In the genomic region with DNA sequence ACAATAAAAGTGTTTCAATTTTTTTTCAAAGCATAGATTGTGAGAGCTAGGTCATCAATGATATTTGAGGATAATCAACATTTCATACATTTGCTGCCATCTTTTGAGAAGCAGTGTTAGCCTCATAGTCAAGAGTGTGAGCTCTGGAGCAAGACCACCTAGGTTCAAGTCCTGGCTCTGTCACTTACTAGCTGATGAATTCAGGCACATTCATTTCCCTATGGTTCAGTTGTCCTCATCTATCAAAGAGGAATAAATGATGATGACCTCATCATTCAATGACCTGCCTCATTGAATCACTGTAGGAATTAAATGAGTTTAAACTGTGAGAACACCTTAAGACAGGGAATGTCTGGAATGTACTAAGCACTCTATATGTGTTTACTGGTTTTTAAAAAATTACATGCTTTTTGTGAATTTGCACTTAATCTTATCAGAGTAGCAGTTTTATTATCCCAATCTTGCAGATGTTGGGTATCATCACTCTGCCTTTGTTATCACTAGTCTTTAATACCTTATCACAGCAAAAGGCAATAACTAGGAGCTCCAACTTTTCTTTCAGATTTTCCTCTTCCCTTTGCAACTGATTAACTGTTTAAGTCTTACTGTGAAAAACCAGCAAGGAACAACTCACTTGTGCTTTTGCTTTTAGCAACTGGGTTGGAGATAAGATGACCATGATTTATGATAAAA, we compare ENCODE assay signal across 26 cellular contexts. TPM values are rescaled to one million over a fixed set of nuclear protein-coding genes. Genes with fewer than 3 reads are reported as not detected.
"Had no signal": no experiment of that assay in that cellular context is flagged by ENCODE, and none has a peak within 500 bp of the region (broad histone marks: within the 10 kb centered on the region; RNA-seq: fewer than 3 reads in every experiment).

No MANE protein-coding gene starts in this region.

- H3K9me3 ChIP-seq: esophagus squamous epithelium, gastroesophageal sphincter, prostate gland, thyroid gland had no signal

- H3K4me3 Mint-ChIP-seq: dendritic cell treated with granulocyte-macrophage colony-stimulating factor and Interleukin-4, amounts not matched to agents 40 ng/mL and 50 ng/mL, for 4 days; effector memory CD8-positive, alpha-beta T cell; immature natural killer cell; naive B cell; nephron progenitor cell; type B pancreatic cell had no signal

- H3K36me3 ChIP-seq: esophagus squamous epithelium, gastroesophageal sphincter, prostate gland, thyroid gland had no signal

- H3K4me1 ChIP-seq: esophagus squamous epithelium, gastroesophageal sphincter, parathyroid adenoma, prostate gland, thyroid gland had no signal

- H3K36me3 Mint-ChIP-seq: immature natural killer cell, naive B cell, type B pancreatic cell had no signal

- DNase-seq: effector memory CD8-positive, alpha-beta T cell; esophagus squamous epithelium; foreskin fibroblast; immature natural killer cell; left cardiac atrium; left ventricle myocardium superior; mesenchymal stem cell; naive B cell; nephron progenitor cell; retina; stimulated activated CD4-positive, alpha-beta T cell treated with anti-CD3 and anti-CD28 coated beads, Interleukin-2, amount 100 ng/mL, for 24 hours; stimulated activated CD4-positive, alpha-beta T cell treated with anti-CD3 and anti-CD28 coated beads, Interleukin-4, amount 100 ng/mL, for 4 hours; stimulated activated naive CD4-positive, alpha-beta T cell treated with Interleukin-2 at 50 U/mL for 16 hours; thyroid gland had no signal

- H3K27me3 Mint-ChIP-seq: type B pancreatic cell had no signal

- H3K4me3 ChIP-seq: esophagus squamous epithelium, gastroesophageal sphincter, lung, prostate gland, thyroid gland had no signal

- H3K4me1 Mint-ChIP-seq: immature natural killer cell, naive B cell had no signal

- FAIRE-seq: colon, keratinocyte, urothelium cell line had no signal

- H3K27ac ChIP-seq: epithelial cell of prostate, esophagus squamous epithelium, gastroesophageal sphincter, parathyroid adenoma, prostate gland, thyroid gland had no signal

- ATAC-seq: effector memory CD8-positive, alpha-beta T cell; gastroesophageal sphincter; left cardiac atrium; left ventricle myocardium superior; sciatic nerve had no signal

- H2AFZ ChIP-seq: parathyroid adenoma had no signal

- H3K27me3 ChIP-seq: esophagus squamous epithelium, gastroesophageal sphincter, thyroid gland had no signal

- H3K9ac ChIP-seq: parathyroid adenoma had no signal

- H3K9me3 Mint-ChIP-seq: dendritic cell treated with granulocyte-macrophage colony-stimulating factor and Interleukin-4, amounts not matched to agents 40 ng/mL and 50 ng/mL, for 4 days; effector memory CD8-positive, alpha-beta T cell; nephron progenitor cell; type B pancreatic cell had no signal

- H3K79me2 ChIP-seq: parathyroid adenoma had no signal

- H3K27ac Mint-ChIP-seq: dendritic cell treated with granulocyte-macrophage colony-stimulating factor and Interleukin-4, amounts not matched to agents 40 ng/mL and 50 ng/mL, for 4 days; effector memory CD8-positive, alpha-beta T cell; immature natural killer cell; naive B cell; nephron progenitor cell; type B pancreatic cell had no signal

RNA-seq across cellular contexts. Expression of gene SLC30A10, which starts 47.4 kb away (rescaled TPM):
- total RNA-seq: esophagus squamous epithelium, gastroesophageal sphincter, left cardiac atrium, lung, omental fat pad had no signal
- polyA plus RNA-seq: immature natural killer cell, lung had no signal
